In genomic region chr6:40188931-40189330, GRCh38 we compare ENCODE assay signal across 17 cellular contexts.
"Had no signal": no experiment of that assay in that cellular context is flagged by ENCODE, and none has a peak within 500 bp of the region (broad histone marks: within the 10 kb centered on the region; RNA-seq: fewer than 3 reads in every experiment).

No MANE protein-coding gene starts in this region.

- ATAC-seq: effector memory CD8-positive, alpha-beta T cell; gastrocnemius medialis; left lobe of liver; naive thymus-derived CD4-positive, alpha-beta T cell; stimulated activated memory B cell treated with anti-CD40 and anti-IgM and Interleukin-4, amounts not matched to agents 10 μg/mL and 1 μg/mL and 100 μg/mL, for 72 hours; upper lobe of right lung had no signal

- DNase-seq: cortex of kidney; effector memory CD8-positive, alpha-beta T cell; erythroblast; gastrocnemius medialis; kidney; mesenchymal stem cell; midbrain; naive thymus-derived CD4-positive, alpha-beta T cell; sigmoid colon; spleen; stimulated activated CD4-positive, alpha-beta T cell treated with anti-CD3 and anti-CD28 coated beads, Interleukin-4, amount 100 ng/mL, for 4 hours; transverse colon; upper lobe of right lung; uterus had no signal

- FAIRE-seq: endometrium, kidney had no signal
